Comparison of ENCODE assay signal across 1 cellular context in the genomic region with DNA sequence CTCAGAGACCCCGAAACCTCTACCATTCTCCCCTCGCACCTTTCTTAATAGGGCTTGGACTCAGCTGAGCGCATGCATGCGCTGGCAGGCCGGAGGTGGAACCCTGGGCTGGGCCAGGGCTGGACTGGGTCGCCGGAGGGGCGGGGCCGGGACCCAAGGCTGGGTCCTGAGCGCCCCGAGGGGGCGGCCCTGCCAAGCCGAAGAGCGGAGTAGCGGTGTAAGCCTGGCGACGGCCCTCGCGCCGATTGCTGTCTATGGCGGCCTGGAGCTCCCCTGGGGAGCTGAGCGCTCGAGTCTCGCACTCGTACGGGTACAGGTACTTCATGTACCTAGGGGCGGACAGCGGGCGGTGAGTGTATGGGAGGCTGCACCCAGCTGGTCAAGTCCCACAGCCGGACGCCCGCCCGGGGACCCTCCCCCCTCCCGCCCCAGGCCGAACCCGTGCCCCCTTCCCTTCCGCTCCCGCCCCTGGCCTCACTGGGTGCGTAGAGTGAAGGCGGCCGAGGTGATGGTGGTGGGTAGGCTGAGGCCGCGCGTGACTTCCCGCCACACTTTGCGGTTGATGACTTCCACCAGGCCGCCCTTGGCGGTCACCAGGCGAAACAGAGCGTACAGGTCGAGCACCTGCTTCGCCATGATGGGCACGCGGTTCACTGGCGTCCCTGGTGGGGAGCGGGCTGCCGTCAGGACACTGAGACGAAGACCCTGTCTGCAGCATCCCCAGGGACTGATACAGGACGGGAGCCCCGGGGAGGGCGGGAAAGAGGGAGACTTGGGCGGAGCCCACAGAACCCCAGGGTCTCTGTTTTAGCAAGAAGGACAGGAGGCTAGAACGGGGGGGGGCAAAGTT.
TF ChIP-seq lines count a peak whose summit lies in the region.

No MANE protein-coding gene starts in this region.

TF ChIP-seq in GM12878, 131 proteins besides CTCF, POLR2A, EP300 and RAD21:
- TF ChIP-seq RFX5 (IDR thresholded peaks at IDR 0.05; ENCODE audit: low read depth, low read length) (no peak), BHLHE40 (IDR thresholded peaks at IDR 0.05; ENCODE audit: borderline replicate concordance in 1 of 2, low read depth in 2 of 2, low read length in 1 of 2) (peak in 1 of 2 experiments; percentile 33; a peak in 1 of 4 replicates), KLF5 (IDR thresholded peaks at IDR 0.05; ENCODE audit: partially characterized antibody) (no peak), RUNX3 (IDR thresholded peaks at IDR 0.05; ENCODE audit: low read length) (peak; percentile 10; the same call in 1 of the 2 replicates)
